Comparison of ENCODE assay signal across 7 cellular contexts in genomic region chr10:61902448-61903183, GRCh38. TPM values are rescaled to one million over a fixed set of nuclear protein-coding genes. Genes with fewer than 3 reads are reported as not detected.
DNase-seq lines count a peak whose midpoint lies in the region; ATAC-seq, FAIRE-seq and TF ChIP-seq lines count a peak whose summit lies in the region.

No MANE protein-coding gene starts in this region.

- no peaks in the 10 kb centered on the region for H3K27me3 ChIP-seq in upper lobe of right lung

- peak overlapping the region; percentile 95 to 98 for H3K27ac Mint-ChIP-seq in activated naive CD4-positive, alpha-beta T cell treated with anti-CD3 and anti-CD28 coated beads, Interleukin-2, amount 50 U/mL, for 72 hours
- peak overlapping the region; percentile 46 for H3K27ac Mint-ChIP-seq in glutamatergic neuron (ENCODE audit: unreplicated experiment)

- peak overlapping the region; percentile 89 for H3K4me3 ChIP-seq in upper lobe of right lung

- no peaks in the 10 kb centered on the region for H3K36me3 ChIP-seq in upper lobe of right lung

- peak; percentile 41 for FAIRE-seq in GM12891 (lab: Jason Lieb, UNC)

- CTCF ChIA-PET in RWPE1 (lab: Yijun Ruan, JAX): interaction anchor here (0.5 to 1.1 kb wide), 6 partner anchors 35 to 342 kb away, joined by 3 to 6 read pairs (median 3); no protein-coding TSS in a partner anchor

- H3K36me3 Mint-ChIP-seq in activated naive CD4-positive, alpha-beta T cell treated with anti-CD3 and anti-CD28 coated beads, Interleukin-2, amount 50 U/mL, for 72 hours: peaks cover 27 to 38% of the 10 kb centered on the region in 2 donors
- H3K36me3 Mint-ChIP-seq in glutamatergic neuron (ENCODE audit: unreplicated experiment): no peaks in the 10 kb centered on the region

- peak overlapping the region; percentile 92 for H3K4me3 Mint-ChIP-seq in glutamatergic neuron (ENCODE audit: unreplicated experiment)

- intact Hi-C loops in upper lobe of right lung (cut with DNase I): no loop called here

- no peaks in the 10 kb centered on the region for H3K9me3 ChIP-seq in upper lobe of right lung

- peaks cover 30% of the 10 kb centered on the region for H3K4me1 ChIP-seq in upper lobe of right lung

- peak overlapping the region; percentile 99 for H3K27ac ChIP-seq in RWPE1
- H3K27ac ChIP-seq in upper lobe of right lung: peak overlapping the region; percentile 97

- TF ChIP-seq POLR2A in GM12891 (IDR thresholded peaks at IDR 0.05; ENCODE audit: low read depth, low read length): no peak

- peak; percentile 23; the same call in 1 of the 2 replicates for TF ChIP-seq CTCF in RWPE1 (conservative IDR thresholded peaks at IDR 0.05; ENCODE audit: low read depth)
- TF ChIP-seq CTCF in glutamatergic neuron (IDR thresholded peaks at IDR 0.05; ENCODE audit: partially characterized antibody, unreplicated experiment): no peak
- TF ChIP-seq CTCF in omental fat pad (IDR thresholded peaks at IDR 0.05): no peak
- no peak for TF ChIP-seq CTCF in upper lobe of right lung (IDR thresholded peaks at IDR 0.05)

- POLR2A ChIA-PET in RWPE1 (lab: Yijun Ruan, JAX; ENCODE audit: low non-redundant PET): interaction anchor here (0.6 to 0.9 kb wide), 4 partner anchors 30 to 141 kb away, joined by 3 read pairs; no protein-coding TSS in a partner anchor

- peak; percentile 7 for ATAC-seq in HG03432 (IDR thresholded peaks at IDR 0.05; ENCODE audit: unreplicated experiment)
- ATAC-seq in activated naive CD4-positive, alpha-beta T cell treated with anti-CD3 and anti-CD28 coated beads, Interleukin-2, amount 50 U/mL, for 72 hours: peak; percentile 9 to 24
- ATAC-seq in omental fat pad (ENCODE audit: low FRiP score): peak; percentile 8
- peak; percentile 17 for ATAC-seq in upper lobe of right lung

- H3K27me3 Mint-ChIP-seq in glutamatergic neuron (ENCODE audit: unreplicated experiment): peaks cover 7% of the 10 kb centered on the region

- DNase-seq in GM12891 (ENCODE audit: insufficient read length, low spot score) (no peak), RWPE1 (ENCODE audit: low spot score) (peak; percentile 68), glutamatergic neuron (no peak), omental fat pad (ENCODE audit: low spot score) (peak; percentile 59), upper lobe of right lung (no peak)
- peak; percentile 44 to 58 for DNase-seq in activated naive CD4-positive, alpha-beta T cell treated with anti-CD3 and anti-CD28 coated beads, Interleukin-2, amount 50 U/mL, for 72 hours (ENCODE audit: low spot score in 2 of 2)

- H3K9me3 Mint-ChIP-seq in activated naive CD4-positive, alpha-beta T cell treated with anti-CD3 and anti-CD28 coated beads, Interleukin-2, amount 50 U/mL, for 72 hours: no peaks in the 10 kb centered on the region
- peaks cover 12% of the 10 kb centered on the region for H3K9me3 Mint-ChIP-seq in glutamatergic neuron (ENCODE audit: unreplicated experiment)

- H3K4me1 Mint-ChIP-seq in glutamatergic neuron (ENCODE audit: low read depth, unreplicated experiment): peaks cover 38% of the 10 kb centered on the region

TF ChIP-seq in GM12891, 5 proteins besides CTCF, POLR2A, EP300 and RAD21:
- no peak for TF ChIP-seq TAF1 (IDR thresholded peaks at IDR 0.05; ENCODE audit: low read depth, low read length)
- no peak for TF ChIP-seq POU2F2 (IDR thresholded peaks at IDR 0.05; ENCODE audit: low read depth, low read length)
- no peak for TF ChIP-seq PAX5 (IDR thresholded peaks at IDR 0.05; ENCODE audit: insufficient read depth, low read length, severe bottlenecking)
- TF ChIP-seq SPI1 (IDR thresholded peaks at IDR 0.05; ENCODE audit: low read depth, low read length): no peak
- no peak for TF ChIP-seq POLR2AphosphoS5 (IDR thresholded peaks at IDR 0.05; ENCODE audit: low read depth, low read length)

RNA-seq across cellular contexts. Expression of gene ARID5B, which starts 1.1 kb away (rescaled TPM):
- 1.9 TPM for polyA plus RNA-seq in GM12891 (2012; ENCODE audit: low read depth, missing spikeins)
- total RNA-seq in activated naive CD4-positive, alpha-beta T cell treated with anti-CD3 and anti-CD28 coated beads, Interleukin-2, amount 50 U/mL, for 72 hours: 10 to 100 TPM; 52.1 to 95.4 TPM
- 1.1 TPM for total RNA-seq in glutamatergic neuron (ENCODE audit: unreplicated experiment)
- 100 to 1,000 TPM in 3 of 4 donors, 10 to 100 TPM in 1; 57.5 to 163 (median 123) TPM for total RNA-seq in omental fat pad
- 34.1 TPM for total RNA-seq in upper lobe of right lung

Comparison
In these comparisons a context has a peak if more than half of its experiments do, and no peak if none do; other contexts are left out.
1. DNase-seq: peak in RWPE1 (single experiment), activated naive CD4-positive, alpha-beta T cell treated with anti-CD3 and anti-CD28 coated beads, Interleukin-2, amount 50 U/mL, for 72 hours (2 of 2) and omental fat pad (single experiment); none in GM12891 (single experiment), glutamatergic neuron (single experiment) and upper lobe of right lung (single experiment).
2. RNA of gene ARID5B, which starts 1.1 kb away (total RNA-seq): 57.5 to 163 TPM in omental fat pad, 52.1 to 95.4 TPM in activated naive CD4-positive, alpha-beta T cell treated with anti-CD3 and anti-CD28 coated beads, Interleukin-2, amount 50 U/mL, for 72 hours and 34.1 TPM in upper lobe of right lung (single experiment); 1.1 TPM in glutamatergic neuron (single experiment); every median in the first group is over 10 times any median in the second.
3. Peak in every context shown above with its lines, with median percentiles within 50 percentile points of each other: ATAC-seq.